In the genomic region with DNA sequence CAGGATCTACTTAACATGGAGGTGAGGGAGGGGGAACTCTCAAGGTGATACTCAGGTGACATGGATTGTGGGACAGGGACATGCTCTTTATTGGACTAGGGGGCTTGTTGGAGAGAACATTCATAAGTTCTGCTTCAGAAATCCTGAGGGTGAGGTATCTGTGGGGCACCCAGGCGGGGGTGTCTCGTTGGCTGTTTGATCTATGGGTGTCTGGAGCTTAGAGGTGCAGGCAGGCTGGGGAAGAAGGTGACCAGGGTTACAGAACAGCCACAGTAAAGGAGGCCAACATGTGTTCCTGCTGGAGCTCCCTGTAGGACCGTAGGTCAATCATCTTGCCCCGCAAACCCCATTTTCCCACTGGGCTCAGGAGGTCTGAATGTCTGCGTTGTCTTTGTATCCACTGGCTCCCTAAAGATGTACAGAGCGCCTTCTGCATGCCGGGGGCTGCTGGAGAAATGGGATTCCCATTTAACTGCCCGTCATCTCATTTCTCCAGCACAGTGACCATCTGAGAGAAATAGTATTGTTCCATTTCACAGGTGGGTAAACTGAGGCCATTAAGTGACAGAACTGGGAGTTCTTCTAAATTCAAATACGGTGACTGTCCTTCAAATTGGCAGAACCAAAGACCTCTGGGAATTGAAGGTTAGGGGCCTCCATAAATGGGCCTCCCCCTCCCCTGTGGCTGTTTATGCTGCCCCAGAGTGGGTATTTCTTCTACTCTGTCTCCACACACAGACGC, we compare ENCODE assay signal across 1 cellular context.
TF ChIP-seq lines count a peak whose summit lies in the region.

No MANE protein-coding gene starts in this region.

TF ChIP-seq in IMR-90, 13 proteins besides CTCF, POLR2A, EP300 and RAD21:
- TF ChIP-seq RFX5 (IDR thresholded peaks at IDR 0.05; ENCODE audit: low read depth, low read length), result no peak
- no peak for TF ChIP-seq MXI1 (IDR thresholded peaks at IDR 0.05; ENCODE audit: borderline replicate concordance, low read depth, low read length)
- no peak for TF ChIP-seq ELK1 (IDR thresholded peaks at IDR 0.05; ENCODE audit: borderline replicate concordance, low read depth, low read length)
- no peak for TF ChIP-seq MAZ (IDR thresholded peaks at IDR 0.05; ENCODE audit: borderline replicate concordance, low read depth, low read length)
- no peak for TF ChIP-seq NFE2L2 (IDR thresholded peaks at IDR 0.05; ENCODE audit: low read depth, low read length)
- no peak for TF ChIP-seq BHLHE40 (IDR thresholded peaks at IDR 0.05; ENCODE audit: low read depth, low read length)
- TF ChIP-seq FOS (IDR thresholded peaks at IDR 0.05; ENCODE audit: low read depth, low read length), result no peak
- TF ChIP-seq CEBPB (IDR thresholded peaks at IDR 0.05; ENCODE audit: low read depth, low read length), result no peak
- TF ChIP-seq, protein P1, sequence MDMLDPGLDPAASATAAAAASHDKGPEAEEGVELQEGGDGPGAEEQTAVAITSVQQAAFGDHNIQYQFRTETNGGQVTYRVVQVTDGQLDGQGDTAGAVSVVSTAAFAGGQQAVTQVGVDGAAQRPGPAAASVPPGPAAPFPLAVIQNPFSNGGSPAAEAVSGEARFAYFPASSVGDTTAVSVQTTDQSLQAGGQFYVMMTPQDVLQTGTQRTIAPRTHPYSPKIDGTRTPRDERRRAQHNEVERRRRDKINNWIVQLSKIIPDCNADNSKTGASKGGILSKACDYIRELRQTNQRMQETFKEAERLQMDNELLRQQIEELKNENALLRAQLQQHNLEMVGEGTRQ (IDR thresholded peaks at IDR 0.05; ENCODE audit: low read depth, low read length), result no peak
- TF ChIP-seq RCOR1 (IDR thresholded peaks at IDR 0.05; ENCODE audit: insufficient replicate concordance, low read length), result no peak
- no peak for TF ChIP-seq CHD1 (IDR thresholded peaks at IDR 0.05; ENCODE audit: low read depth, low read length)
- TF ChIP-seq SMC3 (IDR thresholded peaks at IDR 0.05; ENCODE audit: low read depth, low read length), result no peak
- TF ChIP-seq MAFK (IDR thresholded peaks at IDR 0.05; ENCODE audit: low read depth, low read length), result no peak
